Comparison of ENCODE assay signal across 1 cellular context in genomic region chr17:2399572-2400473, GRCh38.
A peak's percentile ranks its signal among the peaks of the same experiment; 100 is the strongest.
TF ChIP-seq lines count a peak whose summit lies in the region.

No MANE protein-coding gene starts in this region.

TF ChIP-seq in GM12878, 131 proteins besides CTCF, POLR2A, EP300 and RAD21 (continued from another document and continues in another):
- TF ChIP-seq USF1 (IDR thresholded peaks at IDR 0.05; ENCODE audit: borderline replicate concordance, extremely low read length, insufficient read depth, low read depth, low read length) (peak; percentile 84), ATF7 (IDR thresholded peaks at IDR 0.05; ENCODE audit: low read depth) (peak; percentile 59; the same call in 1 of the 2 replicates), ZBTB33 (IDR thresholded peaks at IDR 0.05) (no peak), MTA2 (IDR thresholded peaks at IDR 0.05; ENCODE audit: low read depth) (peak; percentile 66; the same call in 1 of the 2 replicates), TCF7 (IDR thresholded peaks at IDR 0.05; ENCODE audit: borderline replicate concordance) (no peak), TCF12 (IDR thresholded peaks at IDR 0.05; ENCODE audit: low read depth, low read length) (peak; percentile 26; the same call in 1 of the 2 replicates), PBX3 (IDR thresholded peaks at IDR 0.05; ENCODE audit: insufficient replicate concordance, low read depth, low read length) (no peak), HSF1 (IDR thresholded peaks at IDR 0.05; ENCODE audit: low read depth, low read length) (no peak), ETV6 (conservative IDR thresholded peaks at IDR 0.05 in 1 of 2, IDR thresholded peaks at IDR 0.05 in 1 of 2; ENCODE audit: borderline replicate concordance in 1 of 2, low read depth in 1 of 2) (no peak), EED (IDR thresholded peaks at IDR 0.05; ENCODE audit: low read depth) (no peak), ZBTB11 (CRISPR knock-in tag; IDR thresholded peaks at IDR 0.05) (no peak), RCOR1 (conservative IDR thresholded peaks at IDR 0.05; ENCODE audit: low read depth, low read length) (no peak), RELB (IDR thresholded peaks at IDR 0.05; ENCODE audit: low read depth) (peak; percentile 46; the same call in 1 of the 2 replicates), RBBP5 (conservative IDR thresholded peaks at IDR 0.05) (no peak), FOS (IDR thresholded peaks at IDR 0.05; ENCODE audit: borderline replicate concordance, extremely low read depth, insufficient read length) (no peak), TAF1 (IDR thresholded peaks at IDR 0.05; ENCODE audit: borderline replicate concordance, low read depth, low read length) (peak; percentile 60), PML (IDR thresholded peaks at IDR 0.05; ENCODE audit: low read length) (no peak), NFXL1 (IDR thresholded peaks at IDR 0.05; ENCODE audit: borderline replicate concordance) (no peak), HDAC2 (IDR thresholded peaks at IDR 0.05) (no peak), CBX5 (IDR thresholded peaks at IDR 0.05; ENCODE audit: low read depth) (no peak), JUND (IDR thresholded peaks at IDR 0.05; ENCODE audit: low read depth, low read length) (no peak), TARDBP (IDR thresholded peaks at IDR 0.05; ENCODE audit: borderline replicate concordance) (no peak), SIX5 (IDR thresholded peaks at IDR 0.05; ENCODE audit: low read depth, low read length, severe bottlenecking) (no peak), MTA3 (IDR thresholded peaks at IDR 0.05; ENCODE audit: borderline replicate concordance, low read length) (no peak), ZNF207 (IDR thresholded peaks at IDR 0.05; ENCODE audit: borderline replicate concordance) (peak; percentile 80), SIN3A (IDR thresholded peaks at IDR 0.05; ENCODE audit: low read depth, low read length) (peak; percentile 80), POU2F2 (IDR thresholded peaks at IDR 0.05; ENCODE audit: borderline replicate concordance, low read depth, low read length) (no peak), KAT2A (conservative IDR thresholded peaks at IDR 0.05; ENCODE audit: control insufficient read depth, low read depth, low read length) (no peak), RB1 (IDR thresholded peaks at IDR 0.05; ENCODE audit: borderline replicate concordance) (0 out of 2 replicates have a peak, but pooled peaks have one; percentile 20), ATF2 (IDR thresholded peaks at IDR 0.05; ENCODE audit: low read length) (no peak), SUZ12 (IDR thresholded peaks at IDR 0.05; ENCODE audit: unreplicated experiment) (no peak), ZZZ3 (IDR thresholded peaks at IDR 0.05; ENCODE audit: control insufficient read depth, insufficient read length, low read depth) (no peak)
- TF ChIP-seq, protein P1, sequence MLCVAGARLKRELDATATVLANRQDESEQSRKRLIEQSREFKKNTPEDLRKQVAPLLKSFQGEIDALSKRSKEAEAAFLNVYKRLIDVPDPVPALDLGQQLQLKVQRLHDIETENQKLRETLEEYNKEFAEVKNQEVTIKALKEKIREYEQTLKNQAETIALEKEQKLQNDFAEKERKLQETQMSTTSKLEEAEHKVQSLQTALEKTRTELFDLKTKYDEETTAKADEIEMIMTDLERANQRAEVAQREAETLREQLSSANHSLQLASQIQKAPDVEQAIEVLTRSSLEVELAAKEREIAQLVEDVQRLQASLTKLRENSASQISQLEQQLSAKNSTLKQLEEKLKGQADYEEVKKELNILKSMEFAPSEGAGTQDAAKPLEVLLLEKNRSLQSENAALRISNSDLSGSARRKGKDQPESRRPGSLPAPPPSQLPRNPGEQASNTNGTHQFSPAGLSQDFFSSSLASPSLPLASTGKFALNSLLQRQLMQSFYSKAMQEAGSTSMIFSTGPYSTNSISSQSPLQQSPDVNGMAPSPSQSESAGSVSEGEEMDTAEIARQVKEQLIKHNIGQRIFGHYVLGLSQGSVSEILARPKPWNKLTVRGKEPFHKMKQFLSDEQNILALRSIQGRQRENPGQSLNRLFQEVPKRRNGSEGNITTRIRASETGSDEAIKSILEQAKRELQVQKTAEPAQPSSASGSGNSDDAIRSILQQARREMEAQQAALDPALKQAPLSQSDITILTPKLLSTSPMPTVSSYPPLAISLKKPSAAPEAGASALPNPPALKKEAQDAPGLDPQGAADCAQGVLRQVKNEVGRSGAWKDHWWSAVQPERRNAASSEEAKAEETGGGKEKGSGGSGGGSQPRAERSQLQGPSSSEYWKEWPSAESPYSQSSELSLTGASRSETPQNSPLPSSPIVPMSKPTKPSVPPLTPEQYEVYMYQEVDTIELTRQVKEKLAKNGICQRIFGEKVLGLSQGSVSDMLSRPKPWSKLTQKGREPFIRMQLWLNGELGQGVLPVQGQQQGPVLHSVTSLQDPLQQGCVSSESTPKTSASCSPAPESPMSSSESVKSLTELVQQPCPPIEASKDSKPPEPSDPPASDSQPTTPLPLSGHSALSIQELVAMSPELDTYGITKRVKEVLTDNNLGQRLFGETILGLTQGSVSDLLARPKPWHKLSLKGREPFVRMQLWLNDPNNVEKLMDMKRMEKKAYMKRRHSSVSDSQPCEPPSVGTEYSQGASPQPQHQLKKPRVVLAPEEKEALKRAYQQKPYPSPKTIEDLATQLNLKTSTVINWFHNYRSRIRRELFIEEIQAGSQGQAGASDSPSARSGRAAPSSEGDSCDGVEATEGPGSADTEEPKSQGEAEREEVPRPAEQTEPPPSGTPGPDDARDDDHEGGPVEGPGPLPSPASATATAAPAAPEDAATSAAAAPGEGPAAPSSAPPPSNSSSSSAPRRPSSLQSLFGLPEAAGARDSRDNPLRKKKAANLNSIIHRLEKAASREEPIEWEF (IDR thresholded peaks at IDR 0.05; ENCODE audit: insufficient replicate concordance, low read depth, low read length): no peak
- TF ChIP-seq, protein P2, sequence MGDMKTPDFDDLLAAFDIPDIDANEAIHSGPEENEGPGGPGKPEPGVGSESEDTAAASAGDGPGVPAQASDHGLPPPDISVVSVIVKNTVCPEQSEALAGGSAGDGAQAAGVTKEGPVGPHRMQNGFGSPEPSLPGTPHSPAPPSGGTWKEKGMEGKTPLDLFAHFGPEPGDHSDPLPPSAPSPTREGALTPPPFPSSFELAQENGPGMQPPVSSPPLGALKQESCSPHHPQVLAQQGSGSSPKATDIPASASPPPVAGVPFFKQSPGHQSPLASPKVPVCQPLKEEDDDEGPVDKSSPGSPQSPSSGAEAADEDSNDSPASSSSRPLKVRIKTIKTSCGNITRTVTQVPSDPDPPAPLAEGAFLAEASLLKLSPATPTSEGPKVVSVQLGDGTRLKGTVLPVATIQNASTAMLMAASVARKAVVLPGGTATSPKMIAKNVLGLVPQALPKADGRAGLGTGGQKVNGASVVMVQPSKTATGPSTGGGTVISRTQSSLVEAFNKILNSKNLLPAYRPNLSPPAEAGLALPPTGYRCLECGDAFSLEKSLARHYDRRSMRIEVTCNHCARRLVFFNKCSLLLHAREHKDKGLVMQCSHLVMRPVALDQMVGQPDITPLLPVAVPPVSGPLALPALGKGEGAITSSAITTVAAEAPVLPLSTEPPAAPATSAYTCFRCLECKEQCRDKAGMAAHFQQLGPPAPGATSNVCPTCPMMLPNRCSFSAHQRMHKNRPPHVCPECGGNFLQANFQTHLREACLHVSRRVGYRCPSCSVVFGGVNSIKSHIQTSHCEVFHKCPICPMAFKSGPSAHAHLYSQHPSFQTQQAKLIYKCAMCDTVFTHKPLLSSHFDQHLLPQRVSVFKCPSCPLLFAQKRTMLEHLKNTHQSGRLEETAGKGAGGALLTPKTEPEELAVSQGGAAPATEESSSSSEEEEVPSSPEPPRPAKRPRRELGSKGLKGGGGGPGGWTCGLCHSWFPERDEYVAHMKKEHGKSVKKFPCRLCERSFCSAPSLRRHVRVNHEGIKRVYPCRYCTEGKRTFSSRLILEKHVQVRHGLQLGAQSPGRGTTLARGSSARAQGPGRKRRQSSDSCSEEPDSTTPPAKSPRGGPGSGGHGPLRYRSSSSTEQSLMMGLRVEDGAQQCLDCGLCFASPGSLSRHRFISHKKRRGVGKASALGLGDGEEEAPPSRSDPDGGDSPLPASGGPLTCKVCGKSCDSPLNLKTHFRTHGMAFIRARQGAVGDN (IDR thresholded peaks at IDR 0.05): peak; percentile 64; the same call in 1 of the 2 replicates
